ENCODE assay signal across 28 cellular contexts in the genomic region with DNA sequence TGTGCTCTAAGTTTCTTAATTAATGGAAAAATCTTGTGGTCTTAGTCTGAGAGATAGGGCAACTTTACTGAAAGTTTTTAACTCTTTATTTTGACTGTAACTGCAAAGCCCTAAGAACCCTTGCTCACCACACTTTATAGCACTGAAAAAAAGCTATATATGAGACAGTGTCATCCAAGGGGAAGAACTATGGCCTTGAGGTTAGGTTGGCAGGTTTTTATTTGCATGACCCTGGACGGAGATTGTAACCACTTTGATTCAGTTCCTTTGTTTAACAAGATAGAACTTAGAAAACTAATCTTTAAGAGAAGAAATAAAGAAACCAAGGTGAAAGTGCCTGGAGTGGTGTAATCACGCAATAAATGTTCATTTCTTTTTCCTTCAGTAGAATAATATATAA. TPM values are rescaled to one million over a fixed set of nuclear protein-coding genes. Genes with fewer than 3 reads are reported as not detected.
"Had no signal": no experiment of that assay in that cellular context is flagged by ENCODE, and none has a peak within 500 bp of the region (broad histone marks: within the 10 kb centered on the region; RNA-seq: fewer than 3 reads in every experiment).

No MANE protein-coding gene starts in this region.

- H3K9me3 ChIP-seq: ascending aorta, colonic mucosa, left ventricle myocardium inferior, ovary, stomach, tibial artery had no signal

- H3K36me3 ChIP-seq: ascending aorta, cardiac muscle cell, colonic mucosa, left ventricle myocardium inferior, ovary, stomach, tibial artery had no signal

- ATAC-seq: sciatic nerve; stimulated activated effector memory CD8-positive, alpha-beta T cell treated with anti-CD3 and anti-CD28 coated beads, Interleukin-12 subunit alpha, Interleukin-12 subunit beta, amount 100 ng/mL, for 72 hours had no signal

- H3K27ac ChIP-seq: ascending aorta, cardiac muscle cell, colonic mucosa, left ventricle myocardium inferior, ovary, skin epidermis, stomach, tibial artery, VCaP had no signal

- DNase-seq: activated CD4-positive, alpha-beta memory T cell treated with anti-CD3 and anti-CD28 coated beads for 36 hours; activated CD4-positive, alpha-beta T cell treated with anti-CD3 and anti-CD28 coated beads, Interleukin-2, amount 10 ng/mL, durations not matched to agents 24 days and 14 days; activated CD8-positive, alpha-beta memory T cell treated with anti-CD3 and anti-CD28 coated beads, Interleukin-2, amount 50 U/mL, for 4 hours; activated effector memory CD4-positive, alpha-beta T cell treated with anti-CD3 and anti-CD28 coated beads, Interleukin-2, amount 50 U/mL, for 16 hours; activated naive CD4-positive, alpha-beta T cell treated with anti-CD3 and anti-CD28 coated beads for 36 hours; activated naive CD8-positive, alpha-beta T cell treated with anti-CD3 and anti-CD28 coated beads, Interleukin-2, amount 10 ng/mL, durations not matched to agents 7 days and 5 days; activated T-cell treated with anti-CD3 and anti-CD28 coated beads, Interleukin-2, amount 50 U/mL, for 1 hour; cerebellar nuclear complex; colonic mucosa; effector memory CD4-positive, alpha-beta T cell; islet precursor cell; left ventricle myocardium inferior; naive B cell; nephron progenitor cell; ovary; stimulated activated CD4-positive, alpha-beta T cell treated with anti-CD3 and anti-CD28 coated beads, Interleukin-4, amount 100 ng/mL, for 24 hours; stomach; T-helper 9 cell; tibial artery had no signal

- H3K27me3 ChIP-seq: ascending aorta, cardiac muscle cell, colonic mucosa, ovary, stomach, tibial artery had no signal

- FAIRE-seq: TTC549, urothelium cell line had no signal

- H3K4me3 ChIP-seq: ascending aorta, cardiac muscle cell, colonic mucosa, left ventricle myocardium inferior, lung, ovary, skin epidermis, stomach, tibial artery had no signal

- H3K4me1 ChIP-seq: ascending aorta, colonic mucosa, left ventricle myocardium inferior, stomach, tibial artery had no signal

RNA-seq across cellular contexts. Expression of gene LYSMD4, which starts 30.6 kb away (rescaled TPM):
- total RNA-seq: ascending aorta had no signal
